In the genomic region with DNA sequence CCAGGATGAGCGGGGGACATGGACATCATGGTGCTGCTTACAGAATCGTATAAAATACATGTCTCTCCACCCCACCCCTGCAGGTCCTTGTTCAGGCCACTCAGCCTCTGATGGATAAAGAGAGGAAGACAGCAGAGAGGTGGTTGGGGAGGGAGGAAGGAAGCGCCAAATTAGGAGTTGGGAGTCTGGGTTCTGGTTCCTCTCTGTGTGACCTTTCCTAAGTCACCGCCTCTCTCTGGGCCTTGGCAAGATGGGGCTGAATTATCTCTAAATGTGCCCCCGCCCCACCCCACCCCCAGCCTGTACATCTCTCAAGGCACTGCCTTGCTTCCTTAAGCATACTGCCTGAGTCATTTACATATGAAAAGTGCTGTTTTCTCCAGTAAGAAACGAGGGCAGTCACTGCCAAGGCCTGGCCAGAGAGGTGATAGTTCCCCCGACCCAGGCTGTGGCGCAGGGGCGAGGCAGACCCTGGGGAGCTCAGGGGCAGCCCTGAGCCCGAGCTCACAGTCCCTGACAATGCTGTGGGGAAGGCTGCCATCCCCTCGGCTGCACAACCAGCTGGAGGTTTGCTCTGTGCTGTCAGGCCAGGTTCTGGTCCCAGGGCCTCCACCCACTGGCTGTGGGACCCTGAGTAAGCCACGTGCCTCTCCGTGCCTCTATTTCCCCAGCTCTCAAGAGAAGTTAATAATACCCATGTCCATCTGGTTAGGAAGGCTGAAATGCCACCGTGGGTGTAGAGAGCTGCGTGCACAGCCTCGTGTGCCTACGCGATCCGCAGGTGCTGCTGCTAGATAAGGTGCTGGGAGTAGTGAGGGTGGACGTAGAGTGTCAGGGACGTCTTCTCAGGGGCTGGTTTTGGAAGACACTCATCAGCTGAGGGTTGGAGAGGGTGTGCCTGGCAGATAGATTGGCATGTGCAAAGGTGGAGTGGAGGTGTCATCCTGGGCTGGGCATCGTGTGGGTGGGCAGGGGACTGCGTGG, we compare ENCODE assay signal across 1 cellular context.
A peak's percentile ranks its signal among the peaks of the same experiment; 100 is the strongest.
TF ChIP-seq lines count a peak whose summit lies in the region.

No MANE protein-coding gene starts in this region.

TF ChIP-seq in HEK293, 187 proteins besides CTCF, POLR2A, EP300 and RAD21 (continued from another document):
- TF ChIP-seq ZNF146 (tag by site-specific recombination; IDR thresholded peaks at IDR 0.05), result no peak
- TF ChIP-seq KLF8 (tag by site-specific recombination; IDR thresholded peaks at IDR 0.05), result no peak
- TF ChIP-seq ZSCAN16 (tag by site-specific recombination; IDR thresholded peaks at IDR 0.05), result no peak
- no peak for TF ChIP-seq ZNF600 (tag by site-specific recombination; IDR thresholded peaks at IDR 0.05)
- TF ChIP-seq ZNF221 (tag by site-specific recombination; IDR thresholded peaks at IDR 0.05; ENCODE audit: borderline replicate concordance), result no peak
- TF ChIP-seq ZNF354C (tag by site-specific recombination; IDR thresholded peaks at IDR 0.05; ENCODE audit: borderline replicate concordance, low read depth), result no peak
- TF ChIP-seq, protein P1, sequence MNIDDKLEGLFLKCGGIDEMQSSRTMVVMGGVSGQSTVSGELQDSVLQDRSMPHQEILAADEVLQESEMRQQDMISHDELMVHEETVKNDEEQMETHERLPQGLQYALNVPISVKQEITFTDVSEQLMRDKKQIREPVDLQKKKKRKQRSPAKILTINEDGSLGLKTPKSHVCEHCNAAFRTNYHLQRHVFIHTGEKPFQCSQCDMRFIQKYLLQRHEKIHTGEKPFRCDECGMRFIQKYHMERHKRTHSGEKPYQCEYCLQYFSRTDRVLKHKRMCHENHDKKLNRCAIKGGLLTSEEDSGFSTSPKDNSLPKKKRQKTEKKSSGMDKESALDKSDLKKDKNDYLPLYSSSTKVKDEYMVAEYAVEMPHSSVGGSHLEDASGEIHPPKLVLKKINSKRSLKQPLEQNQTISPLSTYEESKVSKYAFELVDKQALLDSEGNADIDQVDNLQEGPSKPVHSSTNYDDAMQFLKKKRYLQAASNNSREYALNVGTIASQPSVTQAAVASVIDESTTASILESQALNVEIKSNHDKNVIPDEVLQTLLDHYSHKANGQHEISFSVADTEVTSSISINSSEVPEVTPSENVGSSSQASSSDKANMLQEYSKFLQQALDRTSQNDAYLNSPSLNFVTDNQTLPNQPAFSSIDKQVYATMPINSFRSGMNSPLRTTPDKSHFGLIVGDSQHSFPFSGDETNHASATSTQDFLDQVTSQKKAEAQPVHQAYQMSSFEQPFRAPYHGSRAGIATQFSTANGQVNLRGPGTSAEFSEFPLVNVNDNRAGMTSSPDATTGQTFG (tag by site-specific recombination; IDR thresholded peaks at IDR 0.05; ENCODE audit: borderline replicate concordance), result no peak
- TF ChIP-seq ZNF175 (tag by site-specific recombination; IDR thresholded peaks at IDR 0.05), result no peak
- no peak for TF ChIP-seq ZNF670 (tag by site-specific recombination; IDR thresholded peaks at IDR 0.05; ENCODE audit: low read depth)
- TF ChIP-seq ZNF423 (tag by site-specific recombination; IDR thresholded peaks at IDR 0.05), result no peak
- TF ChIP-seq ZFHX2 (tag by site-specific recombination; conservative IDR thresholded peaks at IDR 0.05), result peak; percentile 74
- peak; percentile 92 for TF ChIP-seq EGR2 (tag by site-specific recombination; IDR thresholded peaks at IDR 0.05; ENCODE audit: low read depth)
